Comparison of ENCODE assay signal across 2 cellular contexts in the genomic region with DNA sequence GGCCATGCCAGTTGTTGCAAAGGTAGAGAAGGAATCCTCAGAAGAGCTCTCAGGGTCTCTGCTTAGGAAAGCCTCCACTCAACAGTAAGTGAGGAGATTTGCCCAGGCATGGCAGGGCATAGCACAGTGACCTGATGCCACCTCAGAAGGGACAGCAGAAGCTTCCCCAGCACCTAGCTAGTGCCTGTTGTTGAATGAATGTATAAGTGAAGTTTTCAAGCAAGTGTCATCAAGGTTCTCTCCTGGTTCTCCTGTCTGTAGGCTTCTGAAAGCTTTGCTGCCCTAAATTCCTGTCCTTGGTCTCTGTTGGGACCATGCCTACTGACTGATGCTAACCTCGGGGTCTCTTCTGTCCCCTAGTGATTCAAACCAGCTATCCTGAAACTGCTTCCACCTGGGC.
TF ChIP-seq lines count a peak whose summit lies in the region.

No MANE protein-coding gene starts in this region.

TF ChIP-seq in IMR-90, 13 proteins besides CTCF, POLR2A, EP300 and RAD21:
- TF ChIP-seq MAZ (IDR thresholded peaks at IDR 0.05; ENCODE audit: borderline replicate concordance, low read depth, low read length) (no peak), RFX5 (IDR thresholded peaks at IDR 0.05; ENCODE audit: low read depth, low read length) (no peak), NFE2L2 (IDR thresholded peaks at IDR 0.05; ENCODE audit: low read depth, low read length) (no peak), FOS (IDR thresholded peaks at IDR 0.05; ENCODE audit: low read depth, low read length) (no peak), CHD1 (IDR thresholded peaks at IDR 0.05; ENCODE audit: low read depth, low read length) (no peak), MAFK (IDR thresholded peaks at IDR 0.05; ENCODE audit: low read depth, low read length) (no peak), RCOR1 (IDR thresholded peaks at IDR 0.05; ENCODE audit: insufficient replicate concordance, low read length) (no peak), MXI1 (IDR thresholded peaks at IDR 0.05; ENCODE audit: borderline replicate concordance, low read depth, low read length) (no peak), CEBPB (IDR thresholded peaks at IDR 0.05; ENCODE audit: low read depth, low read length) (no peak), BHLHE40 (IDR thresholded peaks at IDR 0.05; ENCODE audit: low read depth, low read length) (no peak), SMC3 (IDR thresholded peaks at IDR 0.05; ENCODE audit: low read depth, low read length) (no peak)
- TF ChIP-seq, protein P1, sequence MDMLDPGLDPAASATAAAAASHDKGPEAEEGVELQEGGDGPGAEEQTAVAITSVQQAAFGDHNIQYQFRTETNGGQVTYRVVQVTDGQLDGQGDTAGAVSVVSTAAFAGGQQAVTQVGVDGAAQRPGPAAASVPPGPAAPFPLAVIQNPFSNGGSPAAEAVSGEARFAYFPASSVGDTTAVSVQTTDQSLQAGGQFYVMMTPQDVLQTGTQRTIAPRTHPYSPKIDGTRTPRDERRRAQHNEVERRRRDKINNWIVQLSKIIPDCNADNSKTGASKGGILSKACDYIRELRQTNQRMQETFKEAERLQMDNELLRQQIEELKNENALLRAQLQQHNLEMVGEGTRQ (IDR thresholded peaks at IDR 0.05; ENCODE audit: low read depth, low read length) = no peak
- TF ChIP-seq, protein P2, sequence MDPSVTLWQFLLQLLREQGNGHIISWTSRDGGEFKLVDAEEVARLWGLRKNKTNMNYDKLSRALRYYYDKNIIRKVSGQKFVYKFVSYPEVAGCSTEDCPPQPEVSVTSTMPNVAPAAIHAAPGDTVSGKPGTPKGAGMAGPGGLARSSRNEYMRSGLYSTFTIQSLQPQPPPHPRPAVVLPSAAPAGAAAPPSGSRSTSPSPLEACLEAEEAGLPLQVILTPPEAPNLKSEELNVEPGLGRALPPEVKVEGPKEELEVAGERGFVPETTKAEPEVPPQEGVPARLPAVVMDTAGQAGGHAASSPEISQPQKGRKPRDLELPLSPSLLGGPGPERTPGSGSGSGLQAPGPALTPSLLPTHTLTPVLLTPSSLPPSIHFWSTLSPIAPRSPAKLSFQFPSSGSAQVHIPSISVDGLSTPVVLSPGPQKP (IDR thresholded peaks at IDR 0.05; ENCODE audit: borderline replicate concordance, low read depth, low read length) = no peak

TF ChIP-seq in H1, 55 proteins besides CTCF, POLR2A, EP300 and RAD21:
- TF ChIP-seq POU5F1 (IDR thresholded peaks at IDR 0.05; ENCODE audit: low read depth, low read length) = no peak
- TF ChIP-seq, protein P3, sequence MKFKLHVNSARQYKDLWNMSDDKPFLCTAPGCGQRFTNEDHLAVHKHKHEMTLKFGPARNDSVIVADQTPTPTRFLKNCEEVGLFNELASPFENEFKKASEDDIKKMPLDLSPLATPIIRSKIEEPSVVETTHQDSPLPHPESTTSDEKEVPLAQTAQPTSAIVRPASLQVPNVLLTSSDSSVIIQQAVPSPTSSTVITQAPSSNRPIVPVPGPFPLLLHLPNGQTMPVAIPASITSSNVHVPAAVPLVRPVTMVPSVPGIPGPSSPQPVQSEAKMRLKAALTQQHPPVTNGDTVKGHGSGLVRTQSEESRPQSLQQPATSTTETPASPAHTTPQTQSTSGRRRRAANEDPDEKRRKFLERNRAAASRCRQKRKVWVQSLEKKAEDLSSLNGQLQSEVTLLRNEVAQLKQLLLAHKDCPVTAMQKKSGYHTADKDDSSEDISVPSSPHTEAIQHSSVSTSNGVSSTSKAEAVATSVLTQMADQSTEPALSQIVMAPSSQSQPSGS (IDR thresholded peaks at IDR 0.05; ENCODE audit: low read length) = no peak
- no peak for TF ChIP-seq HDAC6 (IDR thresholded peaks at IDR 0.05; ENCODE audit: low read depth, low read length)
- no peak for TF ChIP-seq SAP30 (IDR thresholded peaks at IDR 0.05; ENCODE audit: insufficient read depth, insufficient replicate concordance, low read length)
- no peak for TF ChIP-seq HDAC2 (IDR thresholded peaks at IDR 0.05; ENCODE audit: borderline replicate concordance in 1 of 2, low read depth in 2 of 2, low read length in 2 of 2)
- TF ChIP-seq, protein P1 (IDR thresholded peaks at IDR 0.05; ENCODE audit: low read length) = no peak
- TF ChIP-seq JUN (IDR thresholded peaks at IDR 0.05; ENCODE audit: low read depth, low read length) = no peak
- no peak for TF ChIP-seq SP2 (IDR thresholded peaks at IDR 0.05; ENCODE audit: low read length)
- TF ChIP-seq, protein P4, sequence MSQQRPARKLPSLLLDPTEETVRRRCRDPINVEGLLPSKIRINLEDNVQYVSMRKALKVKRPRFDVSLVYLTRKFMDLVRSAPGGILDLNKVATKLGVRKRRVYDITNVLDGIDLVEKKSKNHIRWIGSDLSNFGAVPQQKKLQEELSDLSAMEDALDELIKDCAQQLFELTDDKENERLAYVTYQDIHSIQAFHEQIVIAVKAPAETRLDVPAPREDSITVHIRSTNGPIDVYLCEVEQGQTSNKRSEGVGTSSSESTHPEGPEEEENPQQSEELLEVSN (IDR thresholded peaks at IDR 0.05) = no peak
- no peak for TF ChIP-seq CTBP2 (IDR thresholded peaks at IDR 0.05; ENCODE audit: borderline replicate concordance, insufficient read depth, insufficient read length, low read length)
- no peak for TF ChIP-seq CEBPB (IDR thresholded peaks at IDR 0.05; ENCODE audit: low read depth, low read length)
- no peak for TF ChIP-seq EGR1 (IDR thresholded peaks at IDR 0.05; ENCODE audit: borderline replicate concordance, low read depth, low read length)
- no peak for TF ChIP-seq SP1 (IDR thresholded peaks at IDR 0.05; ENCODE audit: low read depth, low read length)
- no peak for TF ChIP-seq CBX5 (IDR thresholded peaks at IDR 0.05; ENCODE audit: low read depth, low read length)
- no peak for TF ChIP-seq KDM4A (IDR thresholded peaks at IDR 0.05; ENCODE audit: low read depth, low read length, severe bottlenecking)
- TF ChIP-seq, protein P5, sequence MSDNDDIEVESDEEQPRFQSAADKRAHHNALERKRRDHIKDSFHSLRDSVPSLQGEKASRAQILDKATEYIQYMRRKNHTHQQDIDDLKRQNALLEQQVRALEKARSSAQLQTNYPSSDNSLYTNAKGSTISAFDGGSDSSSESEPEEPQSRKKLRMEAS (IDR thresholded peaks at IDR 0.05) = no peak
